Comparison of ENCODE assay signal across 1 cellular context in genomic region chr17:50867856-50868438, GRCh38.
TF ChIP-seq lines count a peak whose summit lies in the region.

No MANE protein-coding gene starts in this region.

TF ChIP-seq in HepG2, 621 proteins besides CTCF, POLR2A, EP300 and RAD21 (continued from another document and continues in another):
- TF ChIP-seq MNT (IDR thresholded peaks at IDR 0.05) (no peak), HOXA9 (CRISPR knock-in tag; IDR thresholded peaks at IDR 0.05; ENCODE audit: borderline replicate concordance) (no peak), ZNF280B (CRISPR knock-in tag; IDR thresholded peaks at IDR 0.05; ENCODE audit: borderline replicate concordance) (no peak), ZNF83 (CRISPR knock-in tag; IDR thresholded peaks at IDR 0.05; ENCODE audit: borderline replicate concordance) (0 out of 2 replicates have a peak, but pooled peaks have one; percentile 26), MAF1 (CRISPR knock-in tag; IDR thresholded peaks at IDR 0.05; ENCODE audit: borderline replicate concordance) (no peak), ZNF788 (CRISPR knock-in tag; IDR thresholded peaks at IDR 0.05; ENCODE audit: borderline replicate concordance) (no peak), ZFP36 (IDR thresholded peaks at IDR 0.05; ENCODE audit: borderline replicate concordance, low read depth, low read length, partially characterized antibody) (no peak), DMAP1 (CRISPR knock-in tag; IDR thresholded peaks at IDR 0.05) (no peak), SNAPC5 (CRISPR knock-in tag; IDR thresholded peaks at IDR 0.05; ENCODE audit: borderline replicate concordance) (no peak), RBM39 (IDR thresholded peaks at IDR 0.05; ENCODE audit: low read depth, low read length, poor library complexity, severe bottlenecking) (no peak), BCL6 (CRISPR knock-in tag; IDR thresholded peaks at IDR 0.05) (no peak), GRHL1 (CRISPR knock-in tag; conservative IDR thresholded peaks at IDR 0.05) (no peak), ZNF773 (CRISPR knock-in tag; IDR thresholded peaks at IDR 0.05; ENCODE audit: borderline replicate concordance) (no peak), HIVEP1 (CRISPR knock-in tag; IDR thresholded peaks at IDR 0.05) (no peak), DDIT3 (CRISPR knock-in tag; IDR thresholded peaks at IDR 0.05) (no peak), ZKSCAN5 (CRISPR knock-in tag; IDR thresholded peaks at IDR 0.05) (no peak), ZNF878 (CRISPR knock-in tag; IDR thresholded peaks at IDR 0.05) (no peak), ZNF639 (CRISPR knock-in tag; conservative IDR thresholded peaks at IDR 0.05) (no peak), ZNF407 (CRISPR knock-in tag; IDR thresholded peaks at IDR 0.05; ENCODE audit: not compliant biosample characterization) (no peak), MED8 (CRISPR knock-in tag; IDR thresholded peaks at IDR 0.05; ENCODE audit: insufficient replicate concordance) (no peak), JUN (CRISPR knock-in tag; IDR thresholded peaks at IDR 0.05) (no peak), RERE (CRISPR knock-in tag; IDR thresholded peaks at IDR 0.05; ENCODE audit: low read depth) (no peak), DRAP1 (CRISPR knock-in tag; IDR thresholded peaks at IDR 0.05) (no peak), ZNF724P (CRISPR knock-in tag; IDR thresholded peaks at IDR 0.05; ENCODE audit: borderline replicate concordance) (no peak), MBNL3 (CRISPR knock-in tag; conservative IDR thresholded peaks at IDR 0.05) (no peak), POLR2AphosphoS2 (IDR thresholded peaks at IDR 0.05; ENCODE audit: low read depth, low read length) (no peak), PRMT3 (CRISPR knock-in tag; IDR thresholded peaks at IDR 0.05; ENCODE audit: borderline replicate concordance, low read depth) (no peak), ZNF253 (CRISPR knock-in tag; IDR thresholded peaks at IDR 0.05; ENCODE audit: borderline replicate concordance) (no peak), ZFP1 (CRISPR knock-in tag; IDR thresholded peaks at IDR 0.05) (no peak), MTERF4 (CRISPR knock-in tag; IDR thresholded peaks at IDR 0.05) (no peak), CREBL2 (CRISPR knock-in tag; IDR thresholded peaks at IDR 0.05; ENCODE audit: borderline replicate concordance) (no peak), ISL2 (CRISPR knock-in tag; IDR thresholded peaks at IDR 0.05) (no peak), KLF6 (CRISPR knock-in tag; IDR thresholded peaks at IDR 0.05) (no peak), POLR2G (IDR thresholded peaks at IDR 0.05; ENCODE audit: low read depth, low read length) (no peak), ZNF251 (CRISPR knock-in tag; IDR thresholded peaks at IDR 0.05) (no peak)
